Comparison of ENCODE assay signal across 17 cellular contexts in genomic region chr12:49462103-49462739, GRCh38.
DNase-seq lines count a peak whose midpoint lies in the region; ATAC-seq, FAIRE-seq and TF ChIP-seq lines count a peak whose summit lies in the region.
"Had no signal": no experiment of that assay in that cellular context is flagged by ENCODE, and none has a peak within 500 bp of the region (broad histone marks: within the 10 kb centered on the region; RNA-seq: fewer than 3 reads in every experiment).

No MANE protein-coding gene starts in this region.

- peak; percentile 96 for ATAC-seq in left lobe of liver
- ATAC-seq: PC-3 had no signal

- H3K4me1 Mint-ChIP-seq in brain = peaks cover 16% of the 10 kb centered on the region
- H3K4me1 Mint-ChIP-seq in activated naive CD4-positive, alpha-beta T cell treated with anti-CD3 and anti-CD28 coated beads for 36 hours (ENCODE audit: low read depth) = no peaks in the 10 kb centered on the region
- H3K4me1 Mint-ChIP-seq: B cell had no signal

- 48 to 59% (median 57%) methylated on average over 11 of the region's 11 CpGs for WGBS in small intestine, 3 donors

- H3K9me3 ChIP-seq in small intestine (ENCODE audit: control insufficient read depth, low read depth) = no peaks in the 10 kb centered on the region

- H3K36me3 ChIP-seq in small intestine (ENCODE audit: control insufficient read depth in 2 of 2, insufficient read depth in 2 of 2, low read length in 2 of 2) = peaks cover 0 to 3% of the 10 kb centered on the region in 2 donors

- FAIRE-seq in small intestine (lab: Jason Lieb, UNC) = no peak

- intact Hi-C loops in activated naive CD4-positive, alpha-beta T cell treated with anti-CD3 and anti-CD28 coated beads for 36 hours (cut with micrococcal nuclease) = no loop called here

- H3K27me3 ChIP-seq in small intestine (ENCODE audit: control insufficient read depth in 2 of 2, insufficient read depth in 2 of 2, low read length in 2 of 2) = no peaks in the 10 kb centered on the region
- H3K27me3 ChIP-seq: hepatocyte had no signal

- H3K4me3 ChIP-seq in small intestine (ENCODE audit: low read depth in 1 of 2, low read length in 2 of 2) = no peak overlapping the region
- H3K4me3 ChIP-seq: coronary artery, hepatocyte had no signal

- H3K27me3 Mint-ChIP-seq in brain = no peaks in the 10 kb centered on the region
- no peaks in the 10 kb centered on the region for H3K27me3 Mint-ChIP-seq in activated naive CD4-positive, alpha-beta T cell treated with anti-CD3 and anti-CD28 coated beads for 36 hours (ENCODE audit: low read depth)
- H3K27me3 Mint-ChIP-seq: B cell had no signal

- no peaks in the 10 kb centered on the region for H3K4me1 ChIP-seq in small intestine (ENCODE audit: control insufficient read depth in 2 of 2, insufficient read depth in 1 of 2, low read depth in 1 of 2, low read length in 1 of 2)

- peaks cover 60% of the 10 kb centered on the region for H3K36me3 Mint-ChIP-seq in brain
- H3K36me3 Mint-ChIP-seq in activated naive CD4-positive, alpha-beta T cell treated with anti-CD3 and anti-CD28 coated beads for 36 hours (ENCODE audit: low read depth) = peaks cover 2% of the 10 kb centered on the region

- TF ChIP-seq CTCF in brain (conservative IDR thresholded peaks at IDR 0.05) = no peak

- peaks cover 0 to 5% (median 3%) of the 10 kb centered on the region in 5 experiments for H3K9me3 Mint-ChIP-seq in brain
- no peaks in the 10 kb centered on the region for H3K9me3 Mint-ChIP-seq in activated naive CD4-positive, alpha-beta T cell treated with anti-CD3 and anti-CD28 coated beads for 36 hours
- H3K9me3 Mint-ChIP-seq: activated T-helper 2 cell treated with anti-CD3 and anti-CD28 coated beads, Interferon-gamma antibody, Interleukin-2, Interleukin-4, amounts not matched to agents 10 μg/mL and 5 μg/mL and 100 μg/mL, durations not matched to agents 14 hours and 24 hours and 36 hours had no signal

- H3K27ac ChIP-seq in small intestine (ENCODE audit: low read depth in 1 of 2, low read length in 1 of 2) = peak overlapping the region; percentile 16 to 37
- H3K27ac ChIP-seq: coronary artery had no signal

- H3K4me3 Mint-ChIP-seq in brain = peak overlapping the region in 1 of 5 experiments; percentile 43
- H3K4me3 Mint-ChIP-seq in activated naive CD4-positive, alpha-beta T cell treated with anti-CD3 and anti-CD28 coated beads for 36 hours = no peak overlapping the region
- H3K4me3 Mint-ChIP-seq: B cell had no signal

- H3K27ac Mint-ChIP-seq in brain = peak overlapping the region in 3 of 5 experiments; percentile 19 to 62 (median 50)
- H3K27ac Mint-ChIP-seq in activated naive CD4-positive, alpha-beta T cell treated with anti-CD3 and anti-CD28 coated beads for 36 hours = no peak overlapping the region
- H3K27ac Mint-ChIP-seq: activated T-helper 2 cell treated with anti-CD3 and anti-CD28 coated beads, Interferon-gamma antibody, Interleukin-2, Interleukin-4, amounts not matched to agents 10 μg/mL and 5 μg/mL and 100 μg/mL, durations not matched to agents 14 hours and 24 hours and 36 hours; B cell had no signal

- DNase-seq in Kasumi-1 (lab: John Stamatoyannopoulos, UW) (peak; percentile 32 to 44), left lobe of liver (ENCODE audit: low spot score) (peak; percentile 67), small intestine (peak; percentile 21)
- DNase-seq in activated naive CD4-positive, alpha-beta T cell treated with anti-CD3 and anti-CD28 coated beads for 36 hours = no peak
- no peak for DNase-seq in activated effector memory CD4-positive, alpha-beta T cell treated with Interleukin-2 at 50 U/mL for 16 hours
- no peak for DNase-seq in activated CD4-positive, alpha-beta T cell treated with anti-CD3 and anti-CD28 coated beads for 1 hour
- DNase-seq: activated CD4-positive, CD25-positive, alpha-beta regulatory T cell; erythroblast; MM.1S; NCI-H187 treated with DMSO at 0.1 percent for 48 hours; NCI-H524 treated with DMSO at 0.1 percent for 48 hours; PC-3 had no signal

- CTCF ChIA-PET in activated naive CD4-positive, alpha-beta T cell treated with anti-CD3 and anti-CD28 coated beads for 36 hours (lab: Charles Lee) = interaction anchor here (0.6 to 0.9 kb wide), 2 partner anchors 19 to 70 kb away, joined by 3 to 5 read pairs; no protein-coding TSS in a partner anchor

Comparison
In these comparisons a context has a peak if more than half of its experiments do, and no peak if none do; other contexts are left out.
1. DNase-seq: peak in Kasumi-1 (2 of 2), left lobe of liver (single experiment) and small intestine (single experiment); none in activated naive CD4-positive, alpha-beta T cell treated with anti-CD3 and anti-CD28 coated beads for 36 hours (single experiment), activated effector memory CD4-positive, alpha-beta T cell treated with Interleukin-2 at 50 U/mL for 16 hours (single experiment) and activated CD4-positive, alpha-beta T cell treated with anti-CD3 and anti-CD28 coated beads for 1 hour (single experiment).